In the genomic region with DNA sequence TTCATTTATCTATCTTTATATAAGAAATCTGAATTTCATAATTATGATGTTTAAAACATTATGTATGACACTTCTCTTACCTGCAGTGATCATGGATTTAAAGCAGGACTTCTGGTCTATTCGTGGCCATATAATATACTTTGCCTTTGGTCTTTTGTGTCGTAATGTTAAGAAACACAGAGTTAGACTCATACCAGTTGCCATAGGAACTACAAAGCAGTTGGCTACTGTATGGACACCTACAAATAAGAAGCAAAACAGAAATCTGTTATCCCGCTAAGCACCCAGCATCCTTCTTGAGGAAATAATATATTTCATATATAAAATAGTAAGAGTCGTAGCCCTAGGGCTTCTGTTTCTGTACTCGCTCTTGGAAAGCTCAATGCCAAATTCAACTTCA, we compare ENCODE assay signal across 21 cellular contexts.
"Had no signal": no experiment of that assay in that cellular context is flagged by ENCODE, and none has a peak within 500 bp of the region (broad histone marks: within the 10 kb centered on the region; RNA-seq: fewer than 3 reads in every experiment).

No MANE protein-coding gene starts in this region.

- H3K4me3 Mint-ChIP-seq: natural killer cell treated with Interleukin-12 subunit alpha and Interleukin-12 subunit beta and Interleukin-15 and Interleukin-18, amount 100 ng/mL, for 72 hours; neural progenitor cell had no signal

- ATAC-seq: left colon; left ventricle myocardium superior; natural killer cell treated with Interleukin-12 subunit alpha and Interleukin-12 subunit beta and Interleukin-15 and Interleukin-18, amount 100 ng/mL, for 72 hours; pancreas; right cardiac atrium had no signal

- H3K27ac Mint-ChIP-seq: natural killer cell treated with Interleukin-12 subunit alpha and Interleukin-12 subunit beta and Interleukin-15 and Interleukin-18, amount 100 ng/mL, for 72 hours; neural progenitor cell; progenitor cell of endocrine pancreas had no signal

- H3K27me3 Mint-ChIP-seq: natural killer cell treated with Interleukin-12 subunit alpha and Interleukin-12 subunit beta and Interleukin-15 and Interleukin-18, amount 100 ng/mL, for 72 hours; progenitor cell of endocrine pancreas had no signal

- H3K9me3 Mint-ChIP-seq: natural killer cell treated with Interleukin-12 subunit alpha and Interleukin-12 subunit beta and Interleukin-15 and Interleukin-18, amount 100 ng/mL, for 72 hours; neural progenitor cell had no signal

- H3K27ac ChIP-seq: dorsolateral prefrontal cortex, neural progenitor cell had no signal

- DNase-seq: dorsolateral prefrontal cortex; effector CD8-positive, alpha-beta T cell; foreskin melanocyte; head of caudate nucleus; kidney; left colon; left ventricle myocardium superior; mesenchymal stem cell; midbrain; nucleus accumbens; pancreas; right cardiac atrium; stimulated activated CD4-positive, alpha-beta T cell treated with anti-CD3 and anti-CD28 coated beads, Interleukin-2, amount 100 ng/mL, for 48 hours; stimulated activated naive CD4-positive, alpha-beta T cell treated with Interleukin-2 at 50 U/mL for 16 hours; trophoblast cell had no signal

- H3K9me3 ChIP-seq: pancreas had no signal

- H3K4me3 ChIP-seq: dorsolateral prefrontal cortex, hepatocyte, lung, neural progenitor cell, pancreas, smooth muscle cell had no signal

- H3K27me3 ChIP-seq: dorsolateral prefrontal cortex, hepatocyte, neural progenitor cell, pancreas had no signal
